Comparison of ENCODE assay signal across 9 cellular contexts in the genomic region with DNA sequence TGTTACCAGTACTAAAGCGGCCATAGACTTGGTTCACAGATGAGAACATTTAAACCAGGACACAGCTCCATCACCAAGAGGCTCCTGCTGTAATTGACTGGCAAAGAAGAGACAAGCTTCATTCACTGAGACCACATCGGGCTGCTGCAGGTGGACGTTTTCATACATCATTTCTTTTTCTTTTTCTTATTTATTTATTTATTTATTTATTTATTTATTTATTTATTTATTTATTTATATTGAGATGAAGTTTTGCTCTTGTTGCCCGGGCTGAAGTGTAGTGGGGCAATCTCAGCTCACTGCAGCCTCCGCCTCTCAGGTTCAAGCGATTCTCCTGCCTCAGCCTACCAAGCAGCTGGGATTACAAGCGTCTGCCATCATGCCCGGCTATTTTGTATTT. TPM values are rescaled to one million over a fixed set of nuclear protein-coding genes. Genes with fewer than 3 reads are reported as not detected.
"Had no signal": no experiment of that assay in that cellular context is flagged by ENCODE, and none has a peak within 500 bp of the region (broad histone marks: within the 10 kb centered on the region; RNA-seq: fewer than 3 reads in every experiment).

No MANE protein-coding gene starts in this region.

- DNase-seq: GDM1, GF-D8 had no signal

- ATAC-seq: GM12878 had no signal

- FAIRE-seq: G401.6, GM12878, GM12891, GM12892, GM18507, GM19239 had no signal

- H3K4me3 ChIP-seq: GM12878 had no signal

RNA-seq across cellular contexts. Expression of gene NMS, which starts 58.9 kb away (rescaled TPM):
- total RNA-seq: G401, GM12878 had no signal
- polyA plus RNA-seq: GM12878 had no signal
